33 cellular contexts compared by ENCODE assay signal in genomic region chr22:43330178-43331063, GRCh38. TPM values are rescaled to one million over a fixed set of nuclear protein-coding genes. Genes with fewer than 3 reads are reported as not detected.
"Had no signal": no experiment of that assay in that cellular context is flagged by ENCODE, and none has a peak within 500 bp of the region (broad histone marks: within the 10 kb centered on the region; RNA-seq: fewer than 3 reads in every experiment).

No MANE protein-coding gene starts in this region.

- H3K36me3 ChIP-seq: cardiac muscle cell, colonic mucosa, heart left ventricle, left lung, lower lobe of right lung, stomach, tibial artery had no signal

- H3K36me3 Mint-ChIP-seq: activated naive CD4-positive, alpha-beta T cell treated with anti-CD3 and anti-CD28 coated beads, Interleukin-2, amount 50 U/mL, for 24 hours; natural killer cell treated with Interleukin-12 subunit alpha and Interleukin-12 subunit beta and Interleukin-15 and Interleukin-18, amount 100 ng/mL, for 72 hours; stimulated activated naive B cell treated with anti-CD40 and anti-IgM and Interleukin-4, amounts not matched to agents 10 μg/mL and 1 μg/mL and 100 μg/mL, for 72 hours; WTC11 had no signal

- H3K9ac ChIP-seq: parathyroid adenoma had no signal

- H3K27ac ChIP-seq: cardiac muscle cell, colonic mucosa, heart left ventricle, left lung, lower lobe of right lung, parathyroid adenoma, psoas muscle, stomach, tibial artery had no signal

- H3K27me3 Mint-ChIP-seq: activated CD4-positive, alpha-beta T cell treated with anti-CD3 and anti-CD28 coated beads, Interleukin-2, amount 10 ng/mL, durations not matched to agents 7 days and 5 days; activated naive CD4-positive, alpha-beta T cell treated with anti-CD3 and anti-CD28 coated beads, Interleukin-2, amount 50 U/mL, for 24 hours had no signal

- H3K4me3 Mint-ChIP-seq: activated CD4-positive, alpha-beta memory T cell treated with anti-CD3 and anti-CD28 coated beads, Interleukin-2, amount 10 ng/mL, durations not matched to agents 7 days and 5 days; activated CD4-positive, alpha-beta T cell treated with anti-CD3 and anti-CD28 coated beads, Interleukin-2, amount 10 ng/mL, durations not matched to agents 7 days and 5 days; activated naive CD4-positive, alpha-beta T cell treated with anti-CD3 and anti-CD28 coated beads, Interleukin-2, amount 50 U/mL, for 24 hours; activated naive CD8-positive, alpha-beta T cell treated with anti-CD3 and anti-CD28 coated beads, Interleukin-2, amount 50 U/mL, for 24 hours; activated T-cell treated with anti-CD3 and anti-CD28 coated beads, Interleukin-2, amount 50 U/mL, for 24 hours; natural killer cell treated with Interleukin-12 subunit alpha and Interleukin-12 subunit beta and Interleukin-15 and Interleukin-18, amount 100 ng/mL, for 72 hours; stimulated activated naive B cell treated with anti-CD40 and anti-IgM and Interleukin-4, amounts not matched to agents 10 μg/mL and 1 μg/mL and 100 μg/mL, for 72 hours; WTC11 had no signal

- ATAC-seq: activated naive CD8-positive, alpha-beta T cell treated with anti-CD3 and anti-CD28 coated beads, Interleukin-2, amount 50 U/mL, for 24 hours; heart left ventricle; left lung; lower lobe of right lung; mucosa of descending colon; natural killer cell treated with Interleukin-12 subunit alpha and Interleukin-12 subunit beta and Interleukin-15 and Interleukin-18, amount 100 ng/mL, for 72 hours; psoas muscle; stimulated activated naive B cell treated with anti-CD40 and anti-IgM and Interleukin-4, amounts not matched to agents 10 μg/mL and 1 μg/mL and 100 μg/mL, for 72 hours; WTC11 had no signal

- H3K9me3 Mint-ChIP-seq: activated CD4-positive, alpha-beta memory T cell treated with anti-CD3 and anti-CD28 coated beads, Interleukin-2, amount 10 ng/mL, durations not matched to agents 7 days and 5 days; activated CD4-positive, alpha-beta T cell treated with anti-CD3 and anti-CD28 coated beads, Interleukin-2, amount 10 ng/mL, durations not matched to agents 7 days and 5 days; activated naive CD4-positive, alpha-beta T cell treated with anti-CD3 and anti-CD28 coated beads, Interleukin-2, amount 50 U/mL, for 24 hours; activated naive CD8-positive, alpha-beta T cell treated with anti-CD3 and anti-CD28 coated beads, Interleukin-2, amount 50 U/mL, for 24 hours; activated T-cell treated with anti-CD3 and anti-CD28 coated beads, Interleukin-2, amount 50 U/mL, for 24 hours; natural killer cell treated with Interleukin-12 subunit alpha and Interleukin-12 subunit beta and Interleukin-15 and Interleukin-18, amount 100 ng/mL, for 72 hours; stimulated activated naive B cell treated with anti-CD40 and anti-IgM and Interleukin-4, amounts not matched to agents 10 μg/mL and 1 μg/mL and 100 μg/mL, for 72 hours; WTC11 had no signal

- DNase-seq: activated CD4-positive, alpha-beta memory T cell treated with anti-CD3 and anti-CD28 coated beads, Interleukin-2, amount 10 ng/mL, durations not matched to agents 7 days and 5 days; activated CD4-positive, alpha-beta T cell treated with anti-CD3 and anti-CD28 coated beads for 1 hour; activated CD4-positive, alpha-beta T cell treated with anti-CD3 and anti-CD28 coated beads, Interleukin-2, amount 10 ng/mL, durations not matched to agents 7 days and 5 days; activated CD8-positive, alpha-beta memory T cell treated with anti-CD3 and anti-CD28 coated beads, Interleukin-2, amount 50 U/mL, for 48 hours; activated gamma-delta T cell treated with Interleukin-2 at 50 U/mL for 16 hours; activated naive CD8-positive, alpha-beta T cell treated with anti-CD3 and anti-CD28 coated beads, Interleukin-2, amount 50 U/mL, for 24 hours; activated T-cell treated with anti-CD3 and anti-CD28 coated beads, Interleukin-2, amount 50 U/mL, for 24 hours; cerebellar nuclear complex; colonic mucosa; effector memory CD4-positive, alpha-beta T cell; erythroblast; heart left ventricle; kidney glomerular epithelial cell; left lung; lower lobe of right lung; mesenchymal stem cell; mucosa of descending colon; nucleus accumbens; psoas muscle; stimulated activated CD4-positive, alpha-beta T cell treated with anti-CD3 and anti-CD28 coated beads, Interleukin-15, amount 100 ng/mL, for 24 hours; stimulated activated CD4-positive, alpha-beta T cell treated with anti-CD3 and anti-CD28 coated beads, Interleukin-2, amount 100 ng/mL, for 24 hours; stimulated activated naive B cell treated with anti-CD40 and anti-IgM and Interleukin-4, amounts not matched to agents 10 μg/mL and 1 μg/mL and 100 μg/mL, for 72 hours; stomach; T-helper 2 cell; tibial artery had no signal

- H3K4me1 ChIP-seq: colonic mucosa, heart left ventricle, left lung, lower lobe of right lung, parathyroid adenoma, psoas muscle, tibial artery had no signal

- H3K27ac Mint-ChIP-seq: activated CD4-positive, alpha-beta memory T cell treated with anti-CD3 and anti-CD28 coated beads, Interleukin-2, amount 10 ng/mL, durations not matched to agents 7 days and 5 days; activated CD4-positive, alpha-beta T cell treated with anti-CD3 and anti-CD28 coated beads, Interleukin-2, amount 10 ng/mL, durations not matched to agents 7 days and 5 days; activated naive CD4-positive, alpha-beta T cell treated with anti-CD3 and anti-CD28 coated beads, Interleukin-2, amount 50 U/mL, for 24 hours; activated naive CD8-positive, alpha-beta T cell treated with anti-CD3 and anti-CD28 coated beads, Interleukin-2, amount 50 U/mL, for 24 hours; activated T-cell treated with anti-CD3 and anti-CD28 coated beads, Interleukin-2, amount 50 U/mL, for 24 hours; natural killer cell treated with Interleukin-12 subunit alpha and Interleukin-12 subunit beta and Interleukin-15 and Interleukin-18, amount 100 ng/mL, for 72 hours; stimulated activated naive B cell treated with anti-CD40 and anti-IgM and Interleukin-4, amounts not matched to agents 10 μg/mL and 1 μg/mL and 100 μg/mL, for 72 hours; WTC11 had no signal

- H3K4me3 ChIP-seq: cardiac muscle cell, colonic mucosa, heart left ventricle, left lung, lower lobe of right lung, mucosa of descending colon, psoas muscle, stomach, tibial artery had no signal

- H3K4me1 Mint-ChIP-seq: activated naive CD4-positive, alpha-beta T cell treated with anti-CD3 and anti-CD28 coated beads, Interleukin-2, amount 50 U/mL, for 24 hours; stimulated activated naive B cell treated with anti-CD40 and anti-IgM and Interleukin-4, amounts not matched to agents 10 μg/mL and 1 μg/mL and 100 μg/mL, for 72 hours had no signal

- H3K9me3 ChIP-seq: colonic mucosa, heart left ventricle, left lung, lower lobe of right lung, mucosa of descending colon, psoas muscle, stomach, tibial artery had no signal

- H3K27me3 ChIP-seq: cardiac muscle cell, colonic mucosa, left lung had no signal

RNA-seq across cellular contexts. Expression of gene SCUBE1, which starts 12.8 kb away (rescaled TPM):
- total RNA-seq: activated CD4-positive, alpha-beta T cell treated with anti-CD3 and anti-CD28 coated beads, Interleukin-2, amount 10 ng/mL, durations not matched to agents 7 days and 5 days; fibroblast of villous mesenchyme; myocyte had no signal
- polyA plus RNA-seq: fibroblast of lung had no signal
